ENCODE assay signal across 1 cellular context in genomic region chr22:19605508-19606331, GRCh38.
TF ChIP-seq lines count a peak whose summit lies in the region.

No MANE protein-coding gene starts in this region.

TF ChIP-seq in K562, 482 proteins besides CTCF, POLR2A, EP300 and RAD21 (continued from another document):
- TF ChIP-seq PBX2 (CRISPR knock-in tag; IDR thresholded peaks at IDR 0.05; ENCODE audit: low read depth) (0 out of 2 replicates have a peak, but pooled peaks have one; percentile 0), PBX2 (tag; conservative IDR thresholded peaks at IDR 0.05; ENCODE audit: low read depth) (no peak), L3MBTL2 (IDR thresholded peaks at IDR 0.05) (no peak), CBX2 (IDR thresholded peaks at IDR 0.05; ENCODE audit: insufficient read depth, low read length, poor library complexity, severe bottlenecking) (peak; percentile 5), NEUROD1 (IDR thresholded peaks at IDR 0.05; ENCODE audit: borderline replicate concordance, low read depth, low read length, partially characterized antibody) (no peak), THAP7 (CRISPR knock-in tag; IDR thresholded peaks at IDR 0.05) (0 out of 2 replicates have a peak, but pooled peaks have one; percentile 18), TCF15 (CRISPR knock-in tag; IDR thresholded peaks at IDR 0.05) (no peak), CCAR2 (IDR thresholded peaks at IDR 0.05; ENCODE audit: low read depth, low read length) (no peak), MLX (CRISPR knock-in tag; conservative IDR thresholded peaks at IDR 0.05) (no peak; a peak in 1 of 4 replicates), RBM25 (IDR thresholded peaks at IDR 0.05; ENCODE audit: low read depth, low read length, severe bottlenecking) (no peak), ZNF184 (CRISPR knock-in tag; IDR thresholded peaks at IDR 0.05) (no peak; the same call in 1 of the 2 replicates), PATZ1 (CRISPR knock-in tag; IDR thresholded peaks at IDR 0.05; ENCODE audit: borderline replicate concordance) (no peak), PYGO2 (tag; IDR thresholded peaks at IDR 0.05) (no peak), HDAC8 (tag; IDR thresholded peaks at IDR 0.05) (no peak), DLX4 (CRISPR knock-in tag; IDR thresholded peaks at IDR 0.05) (no peak), SRSF9 (IDR thresholded peaks at IDR 0.05; ENCODE audit: borderline replicate concordance, low read depth, low read length) (no peak), POLR2AphosphoS2 (IDR thresholded peaks at IDR 0.05; ENCODE audit: low read length) (no peak), SMAD2 (IDR thresholded peaks at IDR 0.05; ENCODE audit: low read depth, low read length) (no peak), POLR2H (tag; IDR thresholded peaks at IDR 0.05; ENCODE audit: low read depth) (no peak), ZNF282 (CRISPR knock-in tag; IDR thresholded peaks at IDR 0.05) (no peak), SIX5 (IDR thresholded peaks at IDR 0.05; ENCODE audit: borderline replicate concordance in 1 of 2, insufficient read depth in 1 of 2, low read depth in 1 of 2, low read length in 2 of 2) (0 out of 4 replicates have a peak, but pooled peaks of 1 of the 2 experiments have one; percentile 23), BRCA1 (IDR thresholded peaks at IDR 0.05) (no peak), BRCA1 (CRISPR knock-in tag; IDR thresholded peaks at IDR 0.05) (no peak), ETV5 (CRISPR knock-in tag; IDR thresholded peaks at IDR 0.05; ENCODE audit: low read depth) (no peak), STAT5A (IDR thresholded peaks at IDR 0.05; ENCODE audit: borderline replicate concordance, low read length) (no peak), ZNF561 (CRISPR knock-in tag; conservative IDR thresholded peaks at IDR 0.05) (no peak), ZNF830 (CRISPR knock-in tag; IDR thresholded peaks at IDR 0.05) (no peak), PCBP1 (IDR thresholded peaks at IDR 0.05; ENCODE audit: low read depth, low read length, poor library complexity, severe bottlenecking) (no peak), MYNN (IDR thresholded peaks at IDR 0.05) (no peak), MYNN (CRISPR knock-in tag; IDR thresholded peaks at IDR 0.05) (peak; percentile 61; the same call in 1 of the 2 replicates), VEZF1 (CRISPR knock-in tag; IDR thresholded peaks at IDR 0.05) (no peak), CBX8 (IDR thresholded peaks at IDR 0.05; ENCODE audit: borderline replicate concordance, extremely low read depth, low read depth, low read length, poor library complexity, severe bottlenecking) (peak; percentile 51), ZFPM2 (CRISPR knock-in tag; IDR thresholded peaks at IDR 0.05) (no peak), YY1 (IDR thresholded peaks at IDR 0.05; ENCODE audit: borderline replicate concordance in 1 of 3, control insufficient read depth in 1 of 3, extremely low read depth in 1 of 3, insufficient read depth in 3 of 3, insufficient read length in 1 of 3, insufficient replicate concordance in 2 of 3, low read depth in 1 of 3, low read length in 2 of 3) (no peak)
